In genomic region chr18:24402209-24402785, GRCh38 we compare ENCODE assay signal across 1 cellular context.
TF ChIP-seq lines count a peak whose summit lies in the region.

No MANE protein-coding gene starts in this region.

TF ChIP-seq in HCT116, 20 proteins besides CTCF, POLR2A, EP300 and RAD21 (continued from another document):
- TF ChIP-seq REST (IDR thresholded peaks at IDR 0.05; ENCODE audit: low read depth) (no peak), SRF (IDR thresholded peaks at IDR 0.05; ENCODE audit: low read depth) (no peak), MAX (IDR thresholded peaks at IDR 0.05) (no peak), FOSL1 (IDR thresholded peaks at IDR 0.05; ENCODE audit: low read depth) (no peak), SIN3A (IDR thresholded peaks at IDR 0.05; ENCODE audit: low read depth) (no peak), TCF7L2 (IDR thresholded peaks at IDR 0.05; ENCODE audit: borderline replicate concordance, extremely low read depth, insufficient read depth, insufficient read length) (no peak), ZBTB33 (IDR thresholded peaks at IDR 0.05; ENCODE audit: extremely low read depth, insufficient replicate concordance, low read length) (no peak), SP1 (IDR thresholded peaks at IDR 0.05; ENCODE audit: low read depth) (no peak), CBX3 (IDR thresholded peaks at IDR 0.05; ENCODE audit: low read depth) (no peak), ATF3 (IDR thresholded peaks at IDR 0.05) (no peak), EZH2 (IDR thresholded peaks at IDR 0.05) (no peak), YY1 (IDR thresholded peaks at IDR 0.05; ENCODE audit: extremely low read depth, insufficient replicate concordance, low read depth, low read length) (no peak), EZH2phosphoT487 (IDR thresholded peaks at IDR 0.05; ENCODE audit: borderline replicate concordance) (no peak), ZFX (IDR thresholded peaks at IDR 0.05) (no peak), EGR1 (IDR thresholded peaks at IDR 0.05; ENCODE audit: low read depth) (no peak), POLR2AphosphoS5 (IDR thresholded peaks at IDR 0.05; ENCODE audit: low read depth, low read length) (no peak), ZNF274 (IDR thresholded peaks at IDR 0.05; ENCODE audit: low read depth, low read length) (no peak)
